ENCODE assay signal across 9 cellular contexts in genomic region chr4:140156529-140157171, GRCh38. TPM values are rescaled to one million over a fixed set of nuclear protein-coding genes. Genes with fewer than 3 reads are reported as not detected.
DNase-seq lines count a peak whose midpoint lies in the region; ATAC-seq lines count a peak whose summit lies in the region.
"Had no signal": no experiment of that assay in that cellular context is flagged by ENCODE, and none has a peak within 500 bp of the region (broad histone marks: within the 10 kb centered on the region; RNA-seq: fewer than 3 reads in every experiment).

No MANE protein-coding gene starts in this region.

- peak overlapping the region; percentile 1 to 83 (median 66) for H3K27ac Mint-ChIP-seq in CD4-positive, alpha-beta memory T cell

- peaks cover 0 to 17% of the 10 kb centered on the region in 2 donors for H3K36me3 Mint-ChIP-seq in CD4-positive, alpha-beta memory T cell

- H3K27ac ChIP-seq in CD4-positive, alpha-beta memory T cell (ENCODE audit: low read depth, low read length), result no peak overlapping the region

- H3K27me3 Mint-ChIP-seq in CD4-positive, alpha-beta memory T cell, result peaks cover 0 to 1% of the 10 kb centered on the region in 2 donors

- peak overlapping the region in 3 of 8 donors; percentile 7 to 40 (median 39) for H3K4me3 Mint-ChIP-seq in CD4-positive, alpha-beta memory T cell

- POLR2A ChIA-PET in CD4-positive, alpha-beta memory T cell (lab: Charles Lee; ENCODE audit: partially characterized antibody), result interaction anchor here (1.2 kb wide), 1 partner anchor 107 kb away, joined by 5 read pairs; no protein-coding TSS in a partner anchor

- H3K4me1 ChIP-seq in CD4-positive, alpha-beta memory T cell (ENCODE audit: insufficient read depth, low read length), result peaks cover 27% of the 10 kb centered on the region

- intact Hi-C loops in CD4-positive, alpha-beta memory T cell (cut with micrococcal nuclease), result no loop called here

- peaks cover 17 to 44% (median 24%) of the 10 kb centered on the region in 4 donors for H3K4me1 Mint-ChIP-seq in CD4-positive, alpha-beta memory T cell

- peaks cover 0 to 7% (median under 1%) of the 10 kb centered on the region in 8 donors for H3K9me3 Mint-ChIP-seq in CD4-positive, alpha-beta memory T cell

- no peaks in the 10 kb centered on the region for H3K27me3 ChIP-seq in CD4-positive, alpha-beta memory T cell (ENCODE audit: insufficient read depth, low read length)

- ATAC-seq in GM21381 (IDR thresholded peaks at IDR 0.05; ENCODE audit: unreplicated experiment) (peak; percentile 50), HG03571 (IDR thresholded peaks at IDR 0.05; ENCODE audit: unreplicated experiment) (peak; percentile 49)

- no peak overlapping the region for H3K4me3 ChIP-seq in CD4-positive, alpha-beta memory T cell (ENCODE audit: low read length in 2 of 2)
- H3K4me3 ChIP-seq: skin epidermis had no signal

- peak in 3 of 5 donors; percentile 3 to 47 (median 16) for DNase-seq in CD4-positive, alpha-beta memory T cell
- DNase-seq in activated naive CD4-positive, alpha-beta T cell treated with anti-CD3 and anti-CD28 coated beads, Interleukin-2, amount 50 U/mL, for 16 hours, result peak; percentile 42
- DNase-seq in NCI-H82 treated with DMSO at 0.1 percent for 48 hours (lab: John Stamatoyannopoulos, UW; ENCODE audit: unreplicated experiment) (no peak), NCI-H526 (lab: John Stamatoyannopoulos, UW) (no peak), kidney tubule cell (ENCODE audit: low spot score) (no peak)
- no peak for DNase-seq in effector CD8-positive, alpha-beta T cell (lab: John Stamatoyannopoulos, UW)

- H3K9me3 ChIP-seq in CD4-positive, alpha-beta memory T cell (ENCODE audit: control insufficient read depth in 1 of 2, low read length in 2 of 2), result no peaks in the 10 kb centered on the region

- CTCF ChIA-PET in CD4-positive, alpha-beta memory T cell (lab: Charles Lee; ENCODE audit: partially characterized antibody), result interaction anchor here (0.9 to 2.1 kb wide), 5 partner anchors 12 to 499 kb away, joined by 3 to 9 read pairs (median 3); no protein-coding TSS in a partner anchor

- no peaks in the 10 kb centered on the region for H3K36me3 ChIP-seq in CD4-positive, alpha-beta memory T cell (ENCODE audit: insufficient read depth, low read length)

RNA-seq across cellular contexts. Expression of gene MAML3, which starts 2.7 kb away (rescaled TPM):
- total RNA-seq in CD4-positive, alpha-beta memory T cell, result 1 to 10 TPM; 2.9 to 3.7 TPM
- polyA plus RNA-seq in CD4-positive, alpha-beta memory T cell, result under 1 TPM; 0.15 to 0.50 TPM

Comparison
In these comparisons a context has a peak if more than half of its experiments do, and no peak if none do; other contexts are left out.
1. DNase-seq: peak in CD4-positive, alpha-beta memory T cell (3 of 5) and activated naive CD4-positive, alpha-beta T cell treated with anti-CD3 and anti-CD28 coated beads, Interleukin-2, amount 50 U/mL, for 16 hours (single experiment); none in NCI-H82 treated with DMSO at 0.1 percent for 48 hours (single experiment), NCI-H526 (0 of 2), kidney tubule cell (single experiment) and effector CD8-positive, alpha-beta T cell (single experiment).